In the genomic region with DNA sequence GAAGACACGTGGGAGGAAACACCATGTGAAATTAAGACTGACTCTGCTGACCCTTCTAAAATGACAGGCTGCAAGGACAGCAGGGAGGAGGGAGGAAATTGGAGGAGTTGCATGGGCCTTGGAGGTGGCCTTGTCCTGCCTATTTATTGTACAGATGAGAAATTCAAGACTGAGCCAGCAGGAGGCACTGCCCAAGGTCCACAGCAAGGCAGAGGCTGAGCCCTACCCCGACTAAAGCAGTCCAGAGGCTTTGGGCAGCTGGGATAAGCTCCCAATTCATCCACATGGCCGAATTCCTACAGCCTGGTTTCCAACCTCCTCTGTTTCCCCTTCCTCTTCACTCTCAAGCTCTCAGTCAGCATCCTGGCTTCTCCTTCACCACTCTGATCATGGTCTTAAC, we compare ENCODE assay signal across 9 cellular contexts.
DNase-seq lines count a peak whose midpoint lies in the region; ATAC-seq and TF ChIP-seq lines count a peak whose summit lies in the region.
"Had no signal": no experiment of that assay in that cellular context is flagged by ENCODE, and none has a peak within 500 bp of the region (broad histone marks: within the 10 kb centered on the region; RNA-seq: fewer than 3 reads in every experiment).

No MANE protein-coding gene starts in this region.

- H3K36me3 ChIP-seq in CD8-positive, alpha-beta T cell (ENCODE audit: insufficient read depth, low read length), result no peaks in the 10 kb centered on the region
- H3K36me3 ChIP-seq in left lung, result no peaks in the 10 kb centered on the region

- H3K9me3 ChIP-seq in CD8-positive, alpha-beta T cell (ENCODE audit: low read length), result no peaks in the 10 kb centered on the region
- no peaks in the 10 kb centered on the region for H3K9me3 ChIP-seq in left lung

- H3K4me1 Mint-ChIP-seq in CD8-positive, alpha-beta T cell (ENCODE audit: low read depth), result no peaks in the 10 kb centered on the region
- H3K4me1 Mint-ChIP-seq in HFFc6 (ENCODE audit: low read depth), result no peaks in the 10 kb centered on the region

- POLR2A ChIA-PET in CD8-positive, alpha-beta T cell (lab: Charles Lee), result no interaction called here

- DNase-seq in CD8-positive, alpha-beta T cell, result peak in 1 of 7 experiments; percentile 26
- DNase-seq in HFFc6 (peak; percentile 19), amniotic epithelial cell (ENCODE audit: low read depth) (peak; percentile 30), left lung (no peak), mesenteric fat pad (ENCODE audit: low spot score) (no peak), germinal center (ENCODE audit: low spot score) (no peak)
- DNase-seq: NCI-H1694 had no signal

- no peaks in the 10 kb centered on the region for H3K4me1 ChIP-seq in CD8-positive, alpha-beta T cell (ENCODE audit: insufficient read depth, low read length)
- no peaks in the 10 kb centered on the region for H3K4me1 ChIP-seq in left lung

- H3K27ac ChIP-seq in CD8-positive, alpha-beta T cell (ENCODE audit: low read depth, low read length), result no peak overlapping the region
- H3K27ac ChIP-seq in left lung, result no peak overlapping the region

- H3K9me3 Mint-ChIP-seq in CD8-positive, alpha-beta T cell, result no peaks in the 10 kb centered on the region
- H3K9me3 Mint-ChIP-seq in HFFc6, result no peaks in the 10 kb centered on the region

- no peak overlapping the region for H3K27ac Mint-ChIP-seq in CD8-positive, alpha-beta T cell
- no peak overlapping the region for H3K27ac Mint-ChIP-seq in HFFc6

- no peak overlapping the region for H3K4me3 ChIP-seq in CD8-positive, alpha-beta T cell (ENCODE audit: low read depth, low read length)
- no peak overlapping the region for H3K4me3 ChIP-seq in left lung

- H3K27me3 Mint-ChIP-seq in CD8-positive, alpha-beta T cell (ENCODE audit: low read depth), result no peaks in the 10 kb centered on the region
- H3K27me3 Mint-ChIP-seq in HFFc6 (ENCODE audit: insufficient read depth), result peaks cover 29% of the 10 kb centered on the region

- no peaks in the 10 kb centered on the region for H3K36me3 Mint-ChIP-seq in CD8-positive, alpha-beta T cell
- H3K36me3 Mint-ChIP-seq in HFFc6 (ENCODE audit: low read depth), result no peaks in the 10 kb centered on the region

- CTCF ChIA-PET in CD8-positive, alpha-beta T cell (lab: Charles Lee), result interaction anchor here (0.6 to 2.7 kb wide), 4 partner anchors 22 to 344 kb away, joined by 3 to 17 read pairs (median 4); no protein-coding TSS in a partner anchor

- no peak overlapping the region for H3K4me3 Mint-ChIP-seq in CD8-positive, alpha-beta T cell
- no peak overlapping the region for H3K4me3 Mint-ChIP-seq in HFFc6

- intact Hi-C loops in CD8-positive, alpha-beta T cell (cut with DNase I, micrococcal nuclease), result loop anchor here in 1 of 2 experiments (1.0 to 5.0 kb wide), 2 partner anchors 214 to 343 kb away; a partner anchor contains a TSS
- intact Hi-C loops in left lung (cut with DNase I), result no loop called here

- ATAC-seq in CD8-positive, alpha-beta T cell, result no peak
- ATAC-seq in left lung, result peak; percentile 65
- no peak for ATAC-seq in HG03521 (IDR thresholded peaks at IDR 0.05; ENCODE audit: unreplicated experiment)
- ATAC-seq in HG03175 (IDR thresholded peaks at IDR 0.05; ENCODE audit: unreplicated experiment), result no peak

- no peaks in the 10 kb centered on the region for H3K27me3 ChIP-seq in CD8-positive, alpha-beta T cell (ENCODE audit: insufficient read depth, low read length)
- no peaks in the 10 kb centered on the region for H3K27me3 ChIP-seq in left lung

- TF ChIP-seq CTCF in CD8-positive, alpha-beta T cell (IDR thresholded peaks at IDR 0.05), result peak; percentile 19
- TF ChIP-seq CTCF in HFFc6 (IDR thresholded peaks at IDR 0.05), result peak; percentile 70
- TF ChIP-seq CTCF in left lung (IDR thresholded peaks at IDR 0.05), result no peak

Comparison
In these comparisons a context has a peak if more than half of its experiments do, and no peak if none do; other contexts are left out.
1. DNase-seq: peak in HFFc6 (single experiment) and amniotic epithelial cell (single experiment); none in left lung (0 of 2), mesenteric fat pad (single experiment) and germinal center (single experiment).
2. CTCF ChIP-seq: peak in CD8-positive, alpha-beta T cell (single experiment) and HFFc6 (single experiment); none in left lung (0 of 2).